20 cellular contexts compared by ENCODE assay signal in genomic region chr19:33358408-33358807, GRCh38.
"Had no signal": no experiment of that assay in that cellular context is flagged by ENCODE, and none has a peak within 500 bp of the region (broad histone marks: within the 10 kb centered on the region; RNA-seq: fewer than 3 reads in every experiment).

No MANE protein-coding gene starts in this region.

- DNase-seq: activated CD4-positive, alpha-beta T cell treated with anti-CD3 and anti-CD28 coated beads, Interleukin-2, amount 50 U/mL, for 1 hour; activated CD8-positive, alpha-beta T cell treated with anti-CD3 and anti-CD28 coated beads for 36 hours; activated naive CD8-positive, alpha-beta T cell treated with anti-CD3 and anti-CD28 coated beads, Interleukin-2, amount 50 U/mL, for 24 hours; activated T-cell treated with anti-CD3 and anti-CD28 coated beads, Interleukin-2, amount 50 U/mL, for 48 hours; amygdala; endodermal cell; kidney glomerular epithelial cell; ovary; right lobe of liver; SK-N-SH; stimulated activated CD4-positive, alpha-beta T cell treated with anti-CD3 and anti-CD28 coated beads, Interleukin-4, amount 100 ng/mL, for 24 hours; T-helper 17 cell; T1000; thyroid gland; upper lobe of right lung had no signal

- H3K4me3 ChIP-seq: gastroesophageal sphincter, lung, ovary, right lobe of liver, thyroid gland, upper lobe of right lung had no signal

- H3K27ac ChIP-seq: gastroesophageal sphincter, neutrophil, ovary, right lobe of liver, thyroid gland, upper lobe of right lung had no signal

- H3K36me3 ChIP-seq: gastroesophageal sphincter, neutrophil, ovary, right lobe of liver, thyroid gland, upper lobe of right lung had no signal

- H3K27me3 ChIP-seq: ovary, right lobe of liver, thyroid gland, upper lobe of right lung had no signal

- ATAC-seq: activated CD8-positive, alpha-beta T cell treated with anti-CD3 and anti-CD28 coated beads for 36 hours; activated naive CD8-positive, alpha-beta T cell treated with anti-CD3 and anti-CD28 coated beads, Interleukin-2, amount 50 U/mL, for 24 hours; gastroesophageal sphincter; left lobe of liver; right lobe of liver; stimulated activated effector memory CD8-positive, alpha-beta T cell treated with anti-CD3 and anti-CD28 coated beads, Interleukin-12 subunit alpha, Interleukin-12 subunit beta, amount 100 ng/mL, for 72 hours; T-helper 17 cell; upper lobe of right lung had no signal

- H3K9me3 ChIP-seq: neutrophil, ovary, right lobe of liver, SK-N-SH, thyroid gland, upper lobe of right lung had no signal

- H3K4me1 ChIP-seq: gastroesophageal sphincter, right lobe of liver, thyroid gland, upper lobe of right lung had no signal
